Comparison of ENCODE assay signal across 9 cellular contexts in the genomic region with DNA sequence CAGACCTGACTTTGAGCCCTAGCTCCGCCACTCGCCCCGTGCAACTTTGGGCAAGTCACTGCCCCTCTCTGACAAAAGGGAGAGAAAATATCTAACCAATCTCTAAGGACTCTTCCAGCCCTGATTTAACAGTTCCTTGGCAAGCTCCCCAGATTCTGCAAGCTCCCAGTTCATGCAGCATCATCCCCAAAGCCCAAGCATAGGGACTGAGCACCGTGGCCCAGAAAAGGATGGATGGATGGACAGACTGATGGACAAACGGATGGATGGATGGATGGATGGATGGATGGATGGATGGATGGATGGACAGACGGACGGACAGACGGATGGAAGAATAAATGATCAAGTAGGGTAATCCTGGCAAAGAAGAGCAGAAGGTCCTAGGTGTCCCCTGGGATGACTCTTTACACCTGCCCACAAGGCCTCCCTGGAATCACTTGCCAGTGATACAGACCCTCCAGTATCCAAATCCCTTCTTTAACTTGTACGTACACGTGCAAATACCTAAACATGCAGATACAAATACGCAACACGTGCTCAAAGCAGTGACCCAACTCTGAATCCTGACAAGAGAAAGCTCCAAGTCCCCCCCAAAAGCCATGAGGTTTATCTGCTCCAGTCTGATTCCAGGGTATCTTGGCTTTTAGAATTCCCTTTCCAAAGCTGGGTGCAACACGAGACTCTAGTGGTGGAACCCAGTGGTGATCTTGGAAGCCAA. TPM values are rescaled to one million over a fixed set of nuclear protein-coding genes. Genes with fewer than 3 reads are reported as not detected.
DNase-seq lines count a peak whose midpoint lies in the region; ATAC-seq and TF ChIP-seq lines count a peak whose summit lies in the region.
"Had no signal": no experiment of that assay in that cellular context is flagged by ENCODE, and none has a peak within 500 bp of the region (broad histone marks: within the 10 kb centered on the region; RNA-seq: fewer than 3 reads in every experiment).

No MANE protein-coding gene starts in this region.

- no TSS peak for BruUV-seq in Calu3 (replicated peaks; lab: Mats Ljungman, UMichigan)

- DNase-seq in Calu3 (no peak), T-cell (no peak), fibroblast of gingiva (ENCODE audit: low read depth) (peak; percentile 31), globus pallidus (ENCODE audit: low spot score) (no peak), NCI-H748 treated with DMSO at 0.1 percent for 48 hours (lab: John Stamatoyannopoulos, UW) (no peak), iPS-NIHi11 (ENCODE audit: low spot score) (no peak)
- DNase-seq: RPMI8226 had no signal

- H3K4me1 Mint-ChIP-seq in Calu3 (ENCODE audit: low read depth, unreplicated experiment) (peaks cover 35% of the 10 kb centered on the region), T-cell (peaks cover 74 to 89% (median 79%) of the 10 kb centered on the region in 3 donors)

- no peak overlapping the region for H3K9ac ChIP-seq in parathyroid adenoma

- H3K79me2 ChIP-seq in parathyroid adenoma = peaks cover 64% of the 10 kb centered on the region

- no peaks in the 10 kb centered on the region for H3K9me3 ChIP-seq in parathyroid adenoma (ENCODE audit: control insufficient read depth, low read length)

- H3K27ac Mint-ChIP-seq in Calu3 (ENCODE audit: unreplicated experiment) = peak overlapping the region; percentile 42
- peak overlapping the region; percentile 24 to 60 for H3K27ac Mint-ChIP-seq in T-cell

- TF ChIP-seq CTCF in Calu3 (IDR thresholded peaks at IDR 0.05; ENCODE audit: unreplicated experiment) (no peak), parathyroid adenoma (IDR thresholded peaks at IDR 0.05) (no peak)

- CTCF ChIA-PET in Calu3 (lab: Charles Lee) (no interaction called here), T-cell (lab: Charles Lee) (no interaction called here)

- H3K36me3 Mint-ChIP-seq in Calu3 (ENCODE audit: insufficient read depth, unreplicated experiment) = no peaks in the 10 kb centered on the region
- peaks cover 5% of the 10 kb centered on the region for H3K36me3 Mint-ChIP-seq in T-cell

- H2AFZ ChIP-seq in parathyroid adenoma = no peak overlapping the region

- peaks cover 34% of the 10 kb centered on the region for H3K4me1 ChIP-seq in parathyroid adenoma

- H3K27me3 ChIP-seq in parathyroid adenoma (ENCODE audit: control insufficient read depth, insufficient read depth, low read length) = no peaks in the 10 kb centered on the region

- no peak overlapping the region for H3K4me3 ChIP-seq in parathyroid adenoma (ENCODE audit: low read depth, low read length)

- intact Hi-C loops in Calu3 (cut with micrococcal nuclease; ENCODE audit: unreplicated experiment) = no loop called here

- POLR2A ChIA-PET in T-cell (lab: Charles Lee) = interaction anchor here in 1 of 2 donors (0.6 kb wide), 1 partner anchor 17 kb away, joined by 3 read pairs; no protein-coding TSS in a partner anchor

- H3K27me3 Mint-ChIP-seq in Calu3 (ENCODE audit: unreplicated experiment) (no peaks in the 10 kb centered on the region), T-cell (no peaks in the 10 kb centered on the region)

- H3K27ac ChIP-seq in parathyroid adenoma = peak overlapping the region; percentile 49

- H3K4me3 Mint-ChIP-seq in Calu3 (ENCODE audit: low read depth, unreplicated experiment) = no peak overlapping the region
- peak overlapping the region in 1 of 3 donors; percentile 36 for H3K4me3 Mint-ChIP-seq in T-cell

- H3K9me3 Mint-ChIP-seq in Calu3 (ENCODE audit: low read depth, unreplicated experiment) = no peaks in the 10 kb centered on the region
- no peaks in the 10 kb centered on the region for H3K9me3 Mint-ChIP-seq in T-cell

- H3K36me3 ChIP-seq in parathyroid adenoma (ENCODE audit: control insufficient read depth, insufficient read depth, low read length) = no peaks in the 10 kb centered on the region

- no peak overlapping the region for H3K4me2 ChIP-seq in parathyroid adenoma (ENCODE audit: low read length)

- ATAC-seq in T-cell (replicated peaks in 1 of 4) (no peak), GM21367 (IDR thresholded peaks at IDR 0.05; ENCODE audit: unreplicated experiment) (no peak)

RNA-seq across cellular contexts. Expression of a gene that starts 16.0 kb away (rescaled TPM):
- total RNA-seq in Calu3 (2022) (6.6 and 13.0 TPM in 2 replicates), T-cell (10 to 100 TPM; 36.0 to 76.2 (median 37.7) TPM)

RNA-seq across cellular contexts. Expression of a gene that starts 38.1 kb away (rescaled TPM):
- total RNA-seq in Calu3 (2022) (10.1 and 10.7 TPM in 2 replicates), T-cell (1 to 10 TPM in 4 of 5 donors, under 1 TPM in 1; 0.85 to 2.8 (median 2.2) TPM)
